Comparison of ENCODE assay signal across 23 cellular contexts in the genomic region with DNA sequence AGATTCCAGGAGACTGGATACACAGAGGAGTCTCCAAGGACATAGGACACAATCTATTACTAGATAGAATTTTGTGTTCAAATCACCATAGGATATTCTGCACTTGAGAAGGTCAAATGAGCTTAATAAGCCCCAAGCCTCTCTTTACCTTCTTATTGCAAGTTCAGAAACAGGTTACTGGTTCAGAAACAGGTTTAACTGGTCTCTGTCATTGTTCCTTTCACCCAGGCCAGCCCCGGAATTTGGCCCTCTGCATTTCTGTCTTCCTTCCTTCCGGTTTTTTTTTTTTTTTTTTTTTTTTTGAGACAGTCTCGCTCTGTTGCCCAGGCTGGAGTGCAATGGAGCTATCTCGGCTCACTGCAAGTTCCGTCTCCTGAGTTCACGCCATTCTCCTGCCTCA.
DNase-seq lines count a peak whose midpoint lies in the region; ATAC-seq, FAIRE-seq and TF ChIP-seq lines count a peak whose summit lies in the region.
"Had no signal": no experiment of that assay in that cellular context is flagged by ENCODE, and none has a peak within 500 bp of the region (broad histone marks: within the 10 kb centered on the region; RNA-seq: fewer than 3 reads in every experiment).

No MANE protein-coding gene starts in this region.

- intact Hi-C loops in mammary epithelial cell (cut with micrococcal nuclease) = no loop called here

- no peak overlapping the region for H3K4ac ChIP-seq in H1 (replicated peaks; ENCODE audit: insufficient read length, low read depth, low read length)

- H3K23ac ChIP-seq in H1 (ENCODE audit: insufficient read length) = no peak overlapping the region

- H3K9me2 ChIP-seq in GM23338 (ENCODE audit: insufficient read depth) = peaks cover 5% of the 10 kb centered on the region; the same call in 1 of the 2 replicates

- CTCF ChIA-PET in H1 (lab: Charles Lee; ENCODE audit: partially characterized antibody) (no interaction called here), mammary epithelial cell (lab: Charles Lee; ENCODE audit: low non-redundant PET) (no interaction called here)

- H3K56ac ChIP-seq in H1 (replicated peaks; ENCODE audit: insufficient read length, low read depth, low read length) = no peak overlapping the region

- no peak overlapping the region for H2AK5ac ChIP-seq in H1 (ENCODE audit: low read depth, low read length)

- no peak overlapping the region for H2BK15ac ChIP-seq in H1 (ENCODE audit: low read length)

- no peaks in the 10 kb centered on the region for H3K79me1 ChIP-seq in H1 (ENCODE audit: low read depth, low read length)

- no peak overlapping the region for H2BK5ac ChIP-seq in H1 (ENCODE audit: low read depth, low read length)

- no peaks in the 10 kb centered on the region for H4K20me1 ChIP-seq in GM23338 (replicated peaks; ENCODE audit: insufficient read depth)
- H4K20me1 ChIP-seq in H1 (replicated peaks in 1 of 2; ENCODE audit: control insufficient read depth in 1 of 2, insufficient read depth in 2 of 2, low read length in 2 of 2) = no peaks in the 10 kb centered on the region
- H4K20me1 ChIP-seq in mammary epithelial cell (ENCODE audit: insufficient read depth, low read length) = no peaks in the 10 kb centered on the region

- H3K36me3 Mint-ChIP-seq in GM23338 (ENCODE audit: low read depth) (no peaks in the 10 kb centered on the region; the same call in 2 of the 3 replicates), type B pancreatic cell (no peaks in the 10 kb centered on the region)
- H3K36me3 Mint-ChIP-seq: CD4-positive, CD25-positive, alpha-beta regulatory T cell; CD8-positive, alpha-beta memory T cell; IgD-negative memory B cell had no signal

- no peak for FAIRE-seq in H1 (lab: Jason Lieb, UNC)
- FAIRE-seq: A204.1, GM12891, HepG2 had no signal

- H4K5ac ChIP-seq in H1 (ENCODE audit: insufficient read length, low read depth, low read length) = no peak overlapping the region

- no peak overlapping the region for H2BK20ac ChIP-seq in H1 (ENCODE audit: low read length)

- H3K4me2 ChIP-seq in GM23338 = no peak overlapping the region
- H3K4me2 ChIP-seq in H1 (ENCODE audit: insufficient read depth in 1 of 2, low read depth in 2 of 2, low read length in 2 of 2) = no peak overlapping the region
- H3K4me2 ChIP-seq in mammary epithelial cell (ENCODE audit: insufficient read depth, low read depth, low read length) = no peak overlapping the region

- ATAC-seq in GM23338 = no peak
- ATAC-seq: HCT116, HepG2 had no signal

- H3K9me3 ChIP-seq in H1 (ENCODE audit: insufficient read depth in 2 of 2, low read depth in 1 of 2, low read length in 1 of 2) (no peaks in the 10 kb centered on the region), mammary epithelial cell (replicated peaks; ENCODE audit: insufficient read depth, low read length) (no peaks in the 10 kb centered on the region)
- H3K9me3 ChIP-seq: BE2C had no signal

- H2AFZ ChIP-seq in GM23338 (peak overlapping the region; percentile 43; the same call in 1 of the 2 replicates), H1 (ENCODE audit: low read length) (0 out of 2 replicates have a peak overlapping the region, but pooled peaks have one; percentile 26), mammary epithelial cell (ENCODE audit: low read depth, low read length) (no peak overlapping the region)
- H2AFZ ChIP-seq: GM23248 had no signal

- no peak for TF ChIP-seq POLR2A in H1 (IDR thresholded peaks at IDR 0.05; ENCODE audit: control extremely low read depth in 1 of 2, low read depth in 2 of 2, low read length in 2 of 2)

- H3K18ac ChIP-seq in H1 (ENCODE audit: extremely low read depth, low read length) = no peak overlapping the region

- TF ChIP-seq RAD21 in H1 (IDR thresholded peaks at IDR 0.05 in 1 of 2, conservative IDR thresholded peaks at IDR 0.05 in 1 of 2; ENCODE audit: low read depth in 2 of 2, low read length in 2 of 2) = no peak

- H2BK120ac ChIP-seq in H1 (replicated peaks; ENCODE audit: low read depth, low read length) = no peak overlapping the region

- H3K36me3 ChIP-seq in GM23338 (ENCODE audit: insufficient read depth) (no peaks in the 10 kb centered on the region), H1 (ENCODE audit: control insufficient read depth in 2 of 4, insufficient read depth in 4 of 4, low read length in 3 of 4) (no peaks in the 10 kb centered on the region), mammary epithelial cell (ENCODE audit: insufficient read depth, low read length) (no peaks in the 10 kb centered on the region)
- H3K36me3 ChIP-seq: BE2C had no signal

- H2BK12ac ChIP-seq in H1 (ENCODE audit: low read depth, low read length) = no peak overlapping the region

- no peak overlapping the region for H3K27ac ChIP-seq in GM23338 (ENCODE audit: low read depth)
- no peak overlapping the region for H3K27ac ChIP-seq in H1 (ENCODE audit: low read depth, low read length)
- no peak overlapping the region for H3K27ac ChIP-seq in mammary epithelial cell (ENCODE audit: insufficient read depth, low read depth, low read length)
- H3K27ac ChIP-seq: GM23248 had no signal

- POLR2A ChIA-PET in H1 (lab: Charles Lee; ENCODE audit: partially characterized antibody) = interaction anchor here (1.3 kb wide), 1 partner anchor 977 kb away, joined by 4 read pairs; no protein-coding TSS in a partner anchor

- TF ChIP-seq EP300 in H1 (IDR thresholded peaks at IDR 0.05; ENCODE audit: borderline replicate concordance in 1 of 2, low read depth in 2 of 2, low read length in 2 of 2) = no peak

- no peaks in the 10 kb centered on the region for H3F3A ChIP-seq in GM23338 (replicated peaks; ENCODE audit: low read depth)

- 100% methylated on average over 1 of the region's 6 CpGs; no CpG with 5 or more reads in 1 of the 2 experiments for WGBS in H1 (ENCODE audit: extremely low coverage in 1 of 2, insufficient coverage in 1 of 2, insufficient read length in 1 of 2, insufficient replicate concordance in 2 of 2, low coverage in 1 of 2, low lambda C conversion rate in 2 of 2, missing lambda C conversion rate in 1 of 2), 2 experiments
- 89% methylated on average over 5 of the region's 6 CpGs for WGBS in mammary epithelial cell (ENCODE audit: low coverage, missing lambda C conversion rate)

- H3K27ac Mint-ChIP-seq in GM23338 = no peak overlapping the region
- no peak overlapping the region for H3K27ac Mint-ChIP-seq in type B pancreatic cell
- H3K27ac Mint-ChIP-seq: CD4-positive, CD25-positive, alpha-beta regulatory T cell; CD8-positive, alpha-beta memory T cell; HFFc6; IgD-negative memory B cell had no signal

- DNase-seq in DMS53 treated with DMSO at 0.1 percent for 48 hours (lab: John Stamatoyannopoulos, UW; ENCODE audit: unreplicated experiment) (peak; percentile 36), GM23338 (ENCODE audit: low spot score) (peak; percentile 30), H1 (ENCODE audit: low read depth in 1 of 2, low spot score in 2 of 2) (no peak), islet precursor cell (peak; percentile 62), NCI-H1105 (lab: John Stamatoyannopoulos, UW) (no peak), type B pancreatic cell (ENCODE audit: extremely low spot score, unreplicated experiment) (no peak), mammary epithelial cell (no peak)
- DNase-seq: ACHN; BE2C; C1 segment of cervical spinal cord; CD4-positive, CD25-positive, alpha-beta regulatory T cell; CD8-positive, alpha-beta memory T cell; COR-L47; DMS79 treated with DMSO at 0.1 percent for 48 hours; GM23248; H7; HFFc6; KG1 had no signal

- H3K4me3 Mint-ChIP-seq in GM23338 = no peak overlapping the region
- no peak overlapping the region for H3K4me3 Mint-ChIP-seq in type B pancreatic cell
- H3K4me3 Mint-ChIP-seq: CD4-positive, CD25-positive, alpha-beta regulatory T cell; CD8-positive, alpha-beta memory T cell; HFFc6; IgD-negative memory B cell had no signal

- H3K23me2 ChIP-seq in H1 (ENCODE audit: low read depth, low read length) = no peaks in the 10 kb centered on the region

- H4K91ac ChIP-seq in H1 (replicated peaks; ENCODE audit: insufficient read length, low read length) = no peak overlapping the region

- H3K4me3 ChIP-seq in GM23338 (no peak overlapping the region), H1 (ENCODE audit: extremely low read depth in 1 of 4, insufficient read depth in 2 of 4, low read depth in 3 of 4, low read length in 4 of 4) (no peak overlapping the region), mammary epithelial cell (replicated peaks in 1 of 3; ENCODE audit: insufficient read depth in 1 of 3, low read depth in 2 of 3, low read length in 3 of 3) (no peak overlapping the region)
- H3K4me3 ChIP-seq: GM23248 had no signal

- H3K79me2 ChIP-seq in GM23338 (replicated peaks; ENCODE audit: insufficient read depth) (no peaks in the 10 kb centered on the region), H1 (ENCODE audit: control insufficient read depth in 1 of 2, insufficient read depth in 2 of 2, low read length in 2 of 2) (no peaks in the 10 kb centered on the region), mammary epithelial cell (ENCODE audit: insufficient read depth, low read length) (no peaks in the 10 kb centered on the region)

- peaks cover 2% of the 10 kb centered on the region for H3K27me3 Mint-ChIP-seq in GM23338 (ENCODE audit: insufficient read depth, low read depth, poor library complexity)
- no peaks in the 10 kb centered on the region for H3K27me3 Mint-ChIP-seq in type B pancreatic cell
- H3K27me3 Mint-ChIP-seq: IgD-negative memory B cell had no signal

- BruUV-seq in mammary epithelial cell (replicated peaks; lab: Mats Ljungman, UMichigan) = no TSS peak

- dilution Hi-C loops in mammary epithelial cell (cut with HindIII; ENCODE audit: low sequenced_read_pairs) = no loop called here

- no peak for TF ChIP-seq CTCF in GM23338 (conservative IDR thresholded peaks at IDR 0.05; ENCODE audit: low read depth in 2 of 2)
- no peak for TF ChIP-seq CTCF in H1 (IDR thresholded peaks at IDR 0.05; ENCODE audit: control extremely low read depth in 1 of 3, insufficient read depth in 1 of 3, low read depth in 1 of 3, low read length in 3 of 3)
- TF ChIP-seq CTCF in type B pancreatic cell (conservative IDR thresholded peaks at IDR 0.05) = no peak
- TF ChIP-seq CTCF in mammary epithelial cell (conservative IDR thresholded peaks at IDR 0.05 in 1 of 2, IDR thresholded peaks at IDR 0.05 in 1 of 2; ENCODE audit: extremely low read depth in 1 of 2, insufficient read depth in 1 of 2, low read depth in 1 of 2, low read length in 2 of 2) = no peak

- in situ Hi-C loops in mammary epithelial cell (cut with MboI; ENCODE audit: low sequenced_read_pairs in 2 of 2) = no loop called here

- H3K14ac ChIP-seq in H1 (ENCODE audit: insufficient read length) = no peak overlapping the region

- H3K9me3 Mint-ChIP-seq in GM23338 (no peaks in the 10 kb centered on the region; the same call in 2 of the 3 replicates), type B pancreatic cell (peaks cover 18% of the 10 kb centered on the region)
- H3K9me3 Mint-ChIP-seq: CD8-positive, alpha-beta memory T cell had no signal

- H3K4me1 Mint-ChIP-seq in GM23338 (no peaks in the 10 kb centered on the region), type B pancreatic cell (ENCODE audit: unreplicated experiment) (peaks cover 14% of the 10 kb centered on the region)
- H3K4me1 Mint-ChIP-seq: CD4-positive, CD25-positive, alpha-beta regulatory T cell; CD8-positive, alpha-beta memory T cell had no signal

- no peak overlapping the region for H4K8ac ChIP-seq in H1 (ENCODE audit: extremely low read depth, insufficient read depth, low read length)

- H3K9ac ChIP-seq in H1 (replicated peaks in 1 of 4; ENCODE audit: extremely low read depth in 1 of 4, low read depth in 3 of 4, low read length in 3 of 4) (no peak overlapping the region), mammary epithelial cell (ENCODE audit: insufficient read depth, low read length) (no peak overlapping the region)
- H3K9ac ChIP-seq: GM23248 had no signal

- H3K4me1 ChIP-seq in GM23338 (ENCODE audit: insufficient read depth) = no peaks in the 10 kb centered on the region
- no peaks in the 10 kb centered on the region for H3K4me1 ChIP-seq in H1 (replicated peaks in 1 of 4; ENCODE audit: control insufficient read depth in 3 of 4, insufficient read depth in 4 of 4, low read length in 3 of 4)
- no peaks in the 10 kb centered on the region for H3K4me1 ChIP-seq in mammary epithelial cell (ENCODE audit: insufficient read depth, low read length)
- H3K4me1 ChIP-seq: BE2C had no signal

- no peaks in the 10 kb centered on the region for H3K27me3 ChIP-seq in GM23338 (ENCODE audit: insufficient read depth)
- H3K27me3 ChIP-seq in H1 (replicated peaks in 1 of 4; ENCODE audit: control insufficient read depth in 3 of 4, extremely low read depth in 1 of 4, insufficient read depth in 3 of 4, low read length in 3 of 4) = no peaks in the 10 kb centered on the region
- H3K27me3 ChIP-seq in mammary epithelial cell (ENCODE audit: insufficient read depth, low read length) = no peaks in the 10 kb centered on the region
- H3K27me3 ChIP-seq: BE2C had no signal

Comparison
In these comparisons a context has a peak if more than half of its experiments do, and no peak if none do; other contexts are left out.
1. DNase-seq: peak in DMS53 treated with DMSO at 0.1 percent for 48 hours (single experiment), GM23338 (single experiment) and islet precursor cell (single experiment); none in H1 (0 of 2), NCI-H1105 (single experiment), type B pancreatic cell (single experiment) and mammary epithelial cell (single experiment).